In the genomic region with DNA sequence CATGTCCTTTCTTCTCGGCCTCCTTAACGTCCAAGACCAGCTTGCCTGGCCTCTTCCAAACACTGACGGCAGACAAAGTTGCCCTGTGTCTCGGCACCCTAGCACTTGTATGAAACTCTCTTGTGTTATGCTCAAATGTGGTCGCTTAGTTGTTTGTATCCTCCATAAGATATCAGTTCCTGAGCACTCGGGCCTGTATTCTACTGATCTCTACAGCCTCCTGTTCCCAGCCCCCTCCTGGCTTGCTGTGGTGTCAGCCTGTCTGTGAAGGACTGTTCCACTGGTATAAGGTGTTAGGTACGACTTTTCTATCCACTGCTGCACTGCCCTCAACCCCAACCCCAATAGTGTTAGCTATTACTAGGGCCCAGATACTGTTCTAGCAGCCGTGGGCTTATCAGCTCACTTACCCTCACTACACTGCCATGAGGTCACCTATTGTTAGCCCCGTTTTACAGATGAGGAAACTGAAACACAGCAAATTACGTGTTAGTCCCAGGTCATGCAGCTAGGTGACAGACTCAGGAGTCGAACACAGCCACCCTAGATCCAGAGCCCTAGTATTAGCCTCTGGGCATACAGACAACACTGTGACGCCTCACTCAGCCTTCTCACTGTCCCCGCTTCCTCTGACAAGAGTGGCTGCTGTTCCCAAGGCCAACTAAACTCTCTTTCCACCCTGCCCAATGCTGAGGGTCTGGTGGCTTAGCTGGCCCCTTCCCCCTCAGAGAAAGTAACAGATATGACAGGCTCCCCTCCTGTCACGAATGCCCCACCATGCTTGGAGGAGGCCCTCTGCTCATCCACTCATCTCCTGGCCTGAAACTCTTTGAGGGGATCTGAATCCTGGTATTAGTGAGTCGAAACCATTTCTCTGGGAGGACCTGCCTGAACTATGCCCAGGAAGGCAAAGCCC, we compare ENCODE assay signal across 9 cellular contexts. TPM values are rescaled to one million over a fixed set of nuclear protein-coding genes. Genes with fewer than 3 reads are reported as not detected.
A peak's percentile ranks its signal among the peaks of the same experiment; 100 is the strongest.
DNase-seq lines count a peak whose midpoint lies in the region; ATAC-seq, FAIRE-seq and TF ChIP-seq lines count a peak whose summit lies in the region.
"Had no signal": no experiment of that assay in that cellular context is flagged by ENCODE, and none has a peak within 500 bp of the region (broad histone marks: within the 10 kb centered on the region; RNA-seq: fewer than 3 reads in every experiment).

No MANE protein-coding gene starts in this region.

- H4K8ac ChIP-seq in neuronal stem cell (ENCODE audit: low read depth, low read length) = no peak overlapping the region

- no peak overlapping the region for H3K4me2 ChIP-seq in neuronal stem cell (ENCODE audit: insufficient read depth, low read length, poor library complexity, severe bottlenecking)

- H2AFZ ChIP-seq in neuronal stem cell (ENCODE audit: low read length) = peak overlapping the region; percentile 51

- peak; percentile 83 for FAIRE-seq in GM12892 (lab: Jason Lieb, UNC)

- peak overlapping the region; percentile 67 to 78 for H3K4me3 Mint-ChIP-seq in activated T-cell treated with anti-CD3 and anti-CD28 coated beads, Interleukin-2, amount 50 U/mL, for 72 hours

- no peak for DNase-seq in GM12892 (ENCODE audit: insufficient read length)
- DNase-seq in activated T-cell treated with anti-CD3 and anti-CD28 coated beads, Interleukin-2, amount 50 U/mL, for 72 hours = no peak
- DNase-seq in neuronal stem cell (ENCODE audit: low spot score) = no peak
- no peak for DNase-seq in NCI-H510A (lab: John Stamatoyannopoulos, UW)
- DNase-seq: NCI-H1105 treated with DMSO at 0.1 percent for 48 hours, NCI-H774 had no signal

- no peak overlapping the region for H3K14ac ChIP-seq in neuronal stem cell (ENCODE audit: low read length)

- H4K91ac ChIP-seq in neuronal stem cell (ENCODE audit: low read depth, low read length, poor library complexity) = no peak overlapping the region

- H3K18ac ChIP-seq in neuronal stem cell (ENCODE audit: low read length) = no peak overlapping the region

- H3K27ac ChIP-seq in neuronal stem cell (replicated peaks; ENCODE audit: low read length) = no peak overlapping the region

- no peak overlapping the region for H2AK5ac ChIP-seq in neuronal stem cell (ENCODE audit: low read depth, low read length)

- no peaks in the 10 kb centered on the region for H3K9me3 Mint-ChIP-seq in activated T-cell treated with anti-CD3 and anti-CD28 coated beads, Interleukin-2, amount 50 U/mL, for 72 hours

- no peak overlapping the region for H2BK12ac ChIP-seq in neuronal stem cell (ENCODE audit: low read length)

- no peak overlapping the region for H2BK120ac ChIP-seq in neuronal stem cell (ENCODE audit: low read depth, low read length)

- H3K79me1 ChIP-seq in neuronal stem cell (ENCODE audit: low read depth, low read length) = no peaks in the 10 kb centered on the region

- H3K4ac ChIP-seq in neuronal stem cell (ENCODE audit: low read length) = no peak overlapping the region

- H3K4me1 Mint-ChIP-seq in activated T-cell treated with anti-CD3 and anti-CD28 coated beads, Interleukin-2, amount 50 U/mL, for 72 hours (ENCODE audit: low read depth) = peaks cover 46% of the 10 kb centered on the region

- peaks cover 3 to 8% of the 10 kb centered on the region in 2 donors for H3K4me1 ChIP-seq in neuronal stem cell (ENCODE audit: control insufficient read depth in 2 of 2, insufficient read depth in 1 of 2, low read depth in 1 of 2, low read length in 2 of 2)

- peak overlapping the region; percentile 84 for H3K27ac Mint-ChIP-seq in activated T-cell treated with anti-CD3 and anti-CD28 coated beads, Interleukin-2, amount 50 U/mL, for 72 hours

- no peaks in the 10 kb centered on the region for H3K36me3 ChIP-seq in neuronal stem cell (replicated peaks in 1 of 2; ENCODE audit: control insufficient read depth in 2 of 2, insufficient read depth in 2 of 2, low read length in 2 of 2)

- no peak overlapping the region for H3K9ac ChIP-seq in neuronal stem cell (ENCODE audit: low read depth, low read length, poor library complexity)

- H3K27me3 ChIP-seq in neuronal stem cell (ENCODE audit: control insufficient read depth in 3 of 3, insufficient read depth in 3 of 3, low read depth in 1 of 3, low read length in 3 of 3) = peaks cover 0 to 17% (median 0%) of the 10 kb centered on the region in 3 experiments

- no CpG with 5 or more reads among the region's 15 CpGs for WGBS in neuronal stem cell (ENCODE audit: extremely low coverage in 2 of 2, insufficient read length in 2 of 2, insufficient replicate concordance in 1 of 2), 2 donors

- H3K27me3 Mint-ChIP-seq in activated T-cell treated with anti-CD3 and anti-CD28 coated beads, Interleukin-2, amount 50 U/mL, for 72 hours (ENCODE audit: low read depth) = no peaks in the 10 kb centered on the region

- no peaks in the 10 kb centered on the region for H3K9me3 ChIP-seq in neuronal stem cell (replicated peaks in 1 of 2; ENCODE audit: control insufficient read depth in 2 of 2, insufficient read depth in 1 of 2, low read depth in 1 of 2, low read length in 2 of 2)

- no peak overlapping the region for H3K23ac ChIP-seq in neuronal stem cell (ENCODE audit: low read depth, low read length, poor library complexity)

- H2BK15ac ChIP-seq in neuronal stem cell (ENCODE audit: low read length) = no peak overlapping the region

- no peak overlapping the region for H3K4me3 ChIP-seq in neuronal stem cell (ENCODE audit: low read length in 2 of 2)

- no peaks in the 10 kb centered on the region for H3K36me3 Mint-ChIP-seq in activated T-cell treated with anti-CD3 and anti-CD28 coated beads, Interleukin-2, amount 50 U/mL, for 72 hours (ENCODE audit: insufficient read depth in 2 of 2)

- ATAC-seq in HG02852 (IDR thresholded peaks at IDR 0.05; ENCODE audit: unreplicated experiment) (peak; percentile 29), GM19351 (IDR thresholded peaks at IDR 0.05; ENCODE audit: unreplicated experiment) (no peak), SK-N-SH treated with all-trans-retinoic acid at 6 μM for 48 hours (no peak)
- peak; percentile 42 to 48 for ATAC-seq in activated T-cell treated with anti-CD3 and anti-CD28 coated beads, Interleukin-2, amount 50 U/mL, for 72 hours (replicated peaks in 1 of 2)

- no peak overlapping the region for H2BK5ac ChIP-seq in neuronal stem cell (ENCODE audit: low read length)

- TF ChIP-seq POLR2A in GM12892 (IDR thresholded peaks at IDR 0.05; ENCODE audit: low read depth, low read length) = no peak

TF ChIP-seq in SK-N-SH treated with all-trans-retinoic acid at 6 μM for 48 hours, 23 proteins besides CTCF, POLR2A, EP300 and RAD21:
- TF ChIP-seq ARNTL (CRISPR knock-in tag; IDR thresholded peaks at IDR 0.05; ENCODE audit: borderline replicate concordance, low read depth) = no peak
- TF ChIP-seq GLIS3 (CRISPR knock-in tag; IDR thresholded peaks at IDR 0.05) = no peak
- no peak for TF ChIP-seq TOX (CRISPR knock-in tag; IDR thresholded peaks at IDR 0.05; ENCODE audit: borderline replicate concordance)
- TF ChIP-seq SNAI2 (CRISPR knock-in tag; IDR thresholded peaks at IDR 0.05) = no peak
- no peak for TF ChIP-seq CSDC2 (CRISPR knock-in tag; IDR thresholded peaks at IDR 0.05)
- TF ChIP-seq ZNF565 (CRISPR knock-in tag; conservative IDR thresholded peaks at IDR 0.05; ENCODE audit: low read depth) = no peak
- no peak for TF ChIP-seq ZNF8 (CRISPR knock-in tag; IDR thresholded peaks at IDR 0.05)
- no peak for TF ChIP-seq ZC3H10 (CRISPR knock-in tag; IDR thresholded peaks at IDR 0.05)
- no peak for TF ChIP-seq ZFP30 (CRISPR knock-in tag; IDR thresholded peaks at IDR 0.05)
- TF ChIP-seq, protein P1, sequence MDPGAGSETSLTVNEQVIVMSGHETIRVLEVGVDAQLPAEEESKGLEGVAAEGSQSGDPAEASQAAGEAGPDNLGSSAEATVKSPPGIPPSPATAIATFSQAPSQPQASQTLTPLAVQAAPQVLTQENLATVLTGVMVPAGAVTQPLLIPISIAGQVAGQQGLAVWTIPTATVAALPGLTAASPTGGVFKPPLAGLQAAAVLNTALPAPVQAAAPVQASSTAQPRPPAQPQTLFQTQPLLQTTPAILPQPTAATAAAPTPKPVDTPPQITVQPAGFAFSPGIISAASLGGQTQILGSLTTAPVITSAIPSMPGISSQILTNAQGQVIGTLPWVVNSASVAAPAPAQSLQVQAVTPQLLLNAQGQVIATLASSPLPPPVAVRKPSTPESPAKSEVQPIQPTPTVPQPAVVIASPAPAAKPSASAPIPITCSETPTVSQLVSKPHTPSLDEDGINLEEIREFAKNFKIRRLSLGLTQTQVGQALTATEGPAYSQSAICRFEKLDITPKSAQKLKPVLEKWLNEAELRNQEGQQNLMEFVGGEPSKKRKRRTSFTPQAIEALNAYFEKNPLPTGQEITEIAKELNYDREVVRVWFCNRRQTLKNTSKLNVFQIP (CRISPR knock-in tag; IDR thresholded peaks at IDR 0.05; ENCODE audit: borderline replicate concordance, low read depth) = no peak
- TF ChIP-seq BACH2 (CRISPR knock-in tag; IDR thresholded peaks at IDR 0.05; ENCODE audit: borderline replicate concordance) = no peak

RNA-seq across cellular contexts. Expression of a gene that starts 25.6 kb away (rescaled TPM):
- polyA plus RNA-seq in GM12892 (2012; ENCODE audit: missing spikeins) = 3.4 TPM
- total RNA-seq in activated T-cell treated with anti-CD3 and anti-CD28 coated beads, Interleukin-2, amount 50 U/mL, for 72 hours = 10 to 100 TPM in 1 of 2 donors, 1 to 10 TPM in 1; 8.3 to 13.2 TPM
- 27.1 TPM for polyA plus RNA-seq in neuronal stem cell (2013, experiment 1 of 2)
- polyA plus RNA-seq in neuronal stem cell (2013, experiment 2 of 2) = 28.1 TPM

RNA-seq across cellular contexts. Expression of a gene that starts 27.1 kb away (rescaled TPM):
- 252 TPM for polyA plus RNA-seq in GM12892 (2012; ENCODE audit: missing spikeins)
- 100 to 1,000 TPM in 1 of 2 donors, 10 to 100 TPM in 1; 91.4 to 119 TPM for total RNA-seq in activated T-cell treated with anti-CD3 and anti-CD28 coated beads, Interleukin-2, amount 50 U/mL, for 72 hours
- 110 TPM for polyA plus RNA-seq in neuronal stem cell (2013, experiment 1 of 2)
- 105 TPM for polyA plus RNA-seq in neuronal stem cell (2013, experiment 2 of 2)

Comparison
In these comparisons a context has a peak if more than half of its experiments do, and no peak if none do; other contexts are left out.
1. ATAC-seq: peak in HG02852 (single experiment) and activated T-cell treated with anti-CD3 and anti-CD28 coated beads, Interleukin-2, amount 50 U/mL, for 72 hours (2 of 2); none in GM19351 (single experiment) and SK-N-SH treated with all-trans-retinoic acid at 6 μM for 48 hours (single experiment).